1 cellular context compared by ENCODE assay signal in the genomic region with DNA sequence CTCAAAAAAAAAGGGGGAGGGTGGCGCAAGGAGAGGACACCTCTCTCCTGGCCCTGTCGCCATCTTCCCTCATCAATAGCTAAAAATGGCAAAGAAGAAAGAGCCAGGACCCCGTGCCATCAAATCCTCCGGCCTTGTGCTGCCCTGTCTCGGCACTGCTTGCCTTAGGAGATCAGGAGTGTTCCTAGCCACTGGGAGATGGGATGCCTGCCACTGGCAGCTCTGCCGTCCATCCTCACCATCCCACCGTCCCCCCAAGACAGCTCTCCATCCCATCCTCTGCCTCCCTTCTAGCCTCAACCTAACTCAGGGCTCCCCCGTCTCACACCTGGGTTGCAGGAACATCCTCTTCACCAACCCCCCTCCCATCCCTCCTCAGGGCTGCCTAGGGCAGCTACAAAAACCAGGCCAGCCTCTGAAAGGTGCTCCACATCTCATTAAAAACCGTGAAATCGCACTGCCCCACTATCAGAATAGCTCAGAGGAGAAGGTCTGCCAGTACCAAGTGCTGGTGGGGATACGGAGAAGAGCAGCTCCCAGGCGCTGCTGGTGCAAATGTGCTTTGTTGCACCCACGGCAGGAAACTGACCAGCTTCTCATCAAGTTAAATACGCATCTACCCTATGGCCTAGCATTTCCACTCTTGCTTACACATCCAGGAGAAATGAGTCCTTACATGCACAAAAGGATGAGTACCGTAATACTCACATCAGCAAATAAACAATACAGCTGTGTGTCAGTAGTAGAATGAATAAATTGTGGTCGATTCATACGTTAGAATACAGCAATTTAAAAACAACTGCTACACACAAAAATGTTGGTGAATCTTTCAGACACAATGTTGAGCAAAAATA.
TF ChIP-seq lines count a peak whose summit lies in the region.

No MANE protein-coding gene starts in this region.

TF ChIP-seq in WTC11, 78 proteins besides CTCF, POLR2A, EP300 and RAD21 (continued from another document):
- TF ChIP-seq, protein P1, sequence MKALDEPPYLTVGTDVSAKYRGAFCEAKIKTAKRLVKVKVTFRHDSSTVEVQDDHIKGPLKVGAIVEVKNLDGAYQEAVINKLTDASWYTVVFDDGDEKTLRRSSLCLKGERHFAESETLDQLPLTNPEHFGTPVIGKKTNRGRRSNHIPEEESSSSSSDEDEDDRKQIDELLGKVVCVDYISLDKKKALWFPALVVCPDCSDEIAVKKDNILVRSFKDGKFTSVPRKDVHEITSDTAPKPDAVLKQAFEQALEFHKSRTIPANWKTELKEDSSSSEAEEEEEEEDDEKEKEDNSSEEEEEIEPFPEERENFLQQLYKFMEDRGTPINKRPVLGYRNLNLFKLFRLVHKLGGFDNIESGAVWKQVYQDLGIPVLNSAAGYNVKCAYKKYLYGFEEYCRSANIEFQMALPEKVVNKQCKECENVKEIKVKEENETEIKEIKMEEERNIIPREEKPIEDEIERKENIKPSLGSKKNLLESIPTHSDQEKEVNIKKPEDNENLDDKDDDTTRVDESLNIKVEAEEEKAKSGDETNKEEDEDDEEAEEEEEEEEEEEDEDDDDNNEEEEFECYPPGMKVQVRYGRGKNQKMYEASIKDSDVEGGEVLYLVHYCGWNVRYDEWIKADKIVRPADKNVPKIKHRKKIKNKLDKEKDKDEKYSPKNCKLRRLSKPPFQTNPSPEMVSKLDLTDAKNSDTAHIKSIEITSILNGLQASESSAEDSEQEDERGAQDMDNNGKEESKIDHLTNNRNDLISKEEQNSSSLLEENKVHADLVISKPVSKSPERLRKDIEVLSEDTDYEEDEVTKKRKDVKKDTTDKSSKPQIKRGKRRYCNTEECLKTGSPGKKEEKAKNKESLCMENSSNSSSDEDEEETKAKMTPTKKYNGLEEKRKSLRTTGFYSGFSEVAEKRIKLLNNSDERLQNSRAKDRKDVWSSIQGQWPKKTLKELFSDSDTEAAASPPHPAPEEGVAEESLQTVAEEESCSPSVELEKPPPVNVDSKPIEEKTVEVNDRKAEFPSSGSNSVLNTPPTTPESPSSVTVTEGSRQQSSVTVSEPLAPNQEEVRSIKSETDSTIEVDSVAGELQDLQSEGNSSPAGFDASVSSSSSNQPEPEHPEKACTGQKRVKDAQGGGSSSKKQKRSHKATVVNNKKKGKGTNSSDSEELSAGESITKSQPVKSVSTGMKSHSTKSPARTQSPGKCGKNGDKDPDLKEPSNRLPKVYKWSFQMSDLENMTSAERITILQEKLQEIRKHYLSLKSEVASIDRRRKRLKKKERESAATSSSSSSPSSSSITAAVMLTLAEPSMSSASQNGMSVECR (CRISPR knock-in tag; IDR thresholded peaks at IDR 0.05; ENCODE audit: borderline replicate concordance) = no peak
- TF ChIP-seq ZNF138 (CRISPR knock-in tag; conservative IDR thresholded peaks at IDR 0.05) (no peak), ESRRA (CRISPR knock-in tag; IDR thresholded peaks at IDR 0.05; ENCODE audit: borderline replicate concordance) (no peak), NFE2L1 (CRISPR knock-in tag; IDR thresholded peaks at IDR 0.05) (no peak), ZNF317 (CRISPR knock-in tag; IDR thresholded peaks at IDR 0.05; ENCODE audit: borderline replicate concordance, low read depth) (no peak), ZNF121 (CRISPR knock-in tag; IDR thresholded peaks at IDR 0.05) (no peak), JUN (CRISPR knock-in tag; IDR thresholded peaks at IDR 0.05) (no peak), ZNF396 (CRISPR knock-in tag; IDR thresholded peaks at IDR 0.05; ENCODE audit: borderline replicate concordance) (no peak), ZNF263 (CRISPR knock-in tag; IDR thresholded peaks at IDR 0.05; ENCODE audit: low read depth) (no peak)
- TF ChIP-seq, protein P2, sequence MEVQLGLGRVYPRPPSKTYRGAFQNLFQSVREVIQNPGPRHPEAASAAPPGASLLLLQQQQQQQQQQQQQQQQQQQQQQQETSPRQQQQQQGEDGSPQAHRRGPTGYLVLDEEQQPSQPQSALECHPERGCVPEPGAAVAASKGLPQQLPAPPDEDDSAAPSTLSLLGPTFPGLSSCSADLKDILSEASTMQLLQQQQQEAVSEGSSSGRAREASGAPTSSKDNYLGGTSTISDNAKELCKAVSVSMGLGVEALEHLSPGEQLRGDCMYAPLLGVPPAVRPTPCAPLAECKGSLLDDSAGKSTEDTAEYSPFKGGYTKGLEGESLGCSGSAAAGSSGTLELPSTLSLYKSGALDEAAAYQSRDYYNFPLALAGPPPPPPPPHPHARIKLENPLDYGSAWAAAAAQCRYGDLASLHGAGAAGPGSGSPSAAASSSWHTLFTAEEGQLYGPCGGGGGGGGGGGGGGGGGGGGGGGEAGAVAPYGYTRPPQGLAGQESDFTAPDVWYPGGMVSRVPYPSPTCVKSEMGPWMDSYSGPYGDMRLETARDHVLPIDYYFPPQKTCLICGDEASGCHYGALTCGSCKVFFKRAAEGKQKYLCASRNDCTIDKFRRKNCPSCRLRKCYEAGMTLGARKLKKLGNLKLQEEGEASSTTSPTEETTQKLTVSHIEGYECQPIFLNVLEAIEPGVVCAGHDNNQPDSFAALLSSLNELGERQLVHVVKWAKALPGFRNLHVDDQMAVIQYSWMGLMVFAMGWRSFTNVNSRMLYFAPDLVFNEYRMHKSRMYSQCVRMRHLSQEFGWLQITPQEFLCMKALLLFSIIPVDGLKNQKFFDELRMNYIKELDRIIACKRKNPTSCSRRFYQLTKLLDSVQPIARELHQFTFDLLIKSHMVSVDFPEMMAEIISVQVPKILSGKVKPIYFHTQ (CRISPR knock-in tag; IDR thresholded peaks at IDR 0.05) = no peak
- TF ChIP-seq, protein P3, sequence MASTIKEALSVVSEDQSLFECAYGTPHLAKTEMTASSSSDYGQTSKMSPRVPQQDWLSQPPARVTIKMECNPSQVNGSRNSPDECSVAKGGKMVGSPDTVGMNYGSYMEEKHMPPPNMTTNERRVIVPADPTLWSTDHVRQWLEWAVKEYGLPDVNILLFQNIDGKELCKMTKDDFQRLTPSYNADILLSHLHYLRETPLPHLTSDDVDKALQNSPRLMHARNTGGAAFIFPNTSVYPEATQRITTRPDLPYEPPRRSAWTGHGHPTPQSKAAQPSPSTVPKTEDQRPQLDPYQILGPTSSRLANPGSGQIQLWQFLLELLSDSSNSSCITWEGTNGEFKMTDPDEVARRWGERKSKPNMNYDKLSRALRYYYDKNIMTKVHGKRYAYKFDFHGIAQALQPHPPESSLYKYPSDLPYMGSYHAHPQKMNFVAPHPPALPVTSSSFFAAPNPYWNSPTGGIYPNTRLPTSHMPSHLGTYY (CRISPR knock-in tag; IDR thresholded peaks at IDR 0.05) = no peak
- TF ChIP-seq, protein P4, sequence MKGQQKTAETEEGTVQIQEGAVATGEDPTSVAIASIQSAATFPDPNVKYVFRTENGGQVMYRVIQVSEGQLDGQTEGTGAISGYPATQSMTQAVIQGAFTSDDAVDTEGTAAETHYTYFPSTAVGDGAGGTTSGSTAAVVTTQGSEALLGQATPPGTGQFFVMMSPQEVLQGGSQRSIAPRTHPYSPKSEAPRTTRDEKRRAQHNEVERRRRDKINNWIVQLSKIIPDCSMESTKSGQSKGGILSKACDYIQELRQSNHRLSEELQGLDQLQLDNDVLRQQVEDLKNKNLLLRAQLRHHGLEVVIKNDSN (CRISPR knock-in tag; IDR thresholded peaks at IDR 0.05) = no peak
- TF ChIP-seq, protein P5, sequence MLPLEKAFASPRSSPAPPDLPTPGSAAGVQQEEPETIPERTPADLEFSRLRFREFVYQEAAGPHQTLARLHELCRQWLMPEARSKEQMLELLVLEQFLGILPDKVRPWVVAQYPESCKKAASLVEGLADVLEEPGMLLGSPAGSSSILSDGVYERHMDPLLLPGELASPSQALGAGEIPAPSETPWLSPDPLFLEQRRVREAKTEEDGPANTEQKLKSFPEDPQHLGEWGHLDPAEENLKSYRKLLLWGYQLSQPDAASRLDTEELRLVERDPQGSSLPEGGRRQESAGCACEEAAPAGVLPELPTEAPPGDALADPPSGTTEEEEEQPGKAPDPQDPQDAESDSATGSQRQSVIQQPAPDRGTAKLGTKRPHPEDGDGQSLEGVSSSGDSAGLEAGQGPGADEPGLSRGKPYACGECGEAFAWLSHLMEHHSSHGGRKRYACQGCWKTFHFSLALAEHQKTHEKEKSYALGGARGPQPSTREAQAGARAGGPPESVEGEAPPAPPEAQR (CRISPR knock-in tag; IDR thresholded peaks at IDR 0.05) = no peak
- TF ChIP-seq, protein P6, sequence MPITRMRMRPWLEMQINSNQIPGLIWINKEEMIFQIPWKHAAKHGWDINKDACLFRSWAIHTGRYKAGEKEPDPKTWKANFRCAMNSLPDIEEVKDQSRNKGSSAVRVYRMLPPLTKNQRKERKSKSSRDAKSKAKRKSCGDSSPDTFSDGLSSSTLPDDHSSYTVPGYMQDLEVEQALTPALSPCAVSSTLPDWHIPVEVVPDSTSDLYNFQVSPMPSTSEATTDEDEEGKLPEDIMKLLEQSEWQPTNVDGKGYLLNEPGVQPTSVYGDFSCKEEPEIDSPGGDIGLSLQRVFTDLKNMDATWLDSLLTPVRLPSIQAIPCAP (CRISPR knock-in tag; IDR thresholded peaks at IDR 0.05) = no peak
- TF ChIP-seq, protein P7, sequence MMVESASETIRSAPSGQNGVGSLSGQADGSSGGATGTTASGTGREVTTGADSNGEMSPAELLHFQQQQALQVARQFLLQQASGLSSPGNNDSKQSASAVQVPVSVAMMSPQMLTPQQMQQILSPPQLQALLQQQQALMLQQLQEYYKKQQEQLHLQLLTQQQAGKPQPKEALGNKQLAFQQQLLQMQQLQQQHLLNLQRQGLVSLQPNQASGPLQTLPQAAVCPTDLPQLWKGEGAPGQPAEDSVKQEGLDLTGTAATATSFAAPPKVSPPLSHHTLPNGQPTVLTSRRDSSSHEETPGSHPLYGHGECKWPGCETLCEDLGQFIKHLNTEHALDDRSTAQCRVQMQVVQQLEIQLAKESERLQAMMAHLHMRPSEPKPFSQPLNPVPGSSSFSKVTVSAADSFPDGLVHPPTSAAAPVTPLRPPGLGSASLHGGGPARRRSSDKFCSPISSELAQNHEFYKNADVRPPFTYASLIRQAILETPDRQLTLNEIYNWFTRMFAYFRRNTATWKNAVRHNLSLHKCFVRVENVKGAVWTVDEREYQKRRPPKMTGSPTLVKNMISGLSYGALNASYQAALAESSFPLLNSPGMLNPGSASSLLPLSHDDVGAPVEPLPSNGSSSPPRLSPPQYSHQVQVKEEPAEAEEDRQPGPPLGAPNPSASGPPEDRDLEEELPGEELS (CRISPR knock-in tag; IDR thresholded peaks at IDR 0.05) = no peak
